Comparison of ENCODE assay signal across 1 cellular context in the genomic region with DNA sequence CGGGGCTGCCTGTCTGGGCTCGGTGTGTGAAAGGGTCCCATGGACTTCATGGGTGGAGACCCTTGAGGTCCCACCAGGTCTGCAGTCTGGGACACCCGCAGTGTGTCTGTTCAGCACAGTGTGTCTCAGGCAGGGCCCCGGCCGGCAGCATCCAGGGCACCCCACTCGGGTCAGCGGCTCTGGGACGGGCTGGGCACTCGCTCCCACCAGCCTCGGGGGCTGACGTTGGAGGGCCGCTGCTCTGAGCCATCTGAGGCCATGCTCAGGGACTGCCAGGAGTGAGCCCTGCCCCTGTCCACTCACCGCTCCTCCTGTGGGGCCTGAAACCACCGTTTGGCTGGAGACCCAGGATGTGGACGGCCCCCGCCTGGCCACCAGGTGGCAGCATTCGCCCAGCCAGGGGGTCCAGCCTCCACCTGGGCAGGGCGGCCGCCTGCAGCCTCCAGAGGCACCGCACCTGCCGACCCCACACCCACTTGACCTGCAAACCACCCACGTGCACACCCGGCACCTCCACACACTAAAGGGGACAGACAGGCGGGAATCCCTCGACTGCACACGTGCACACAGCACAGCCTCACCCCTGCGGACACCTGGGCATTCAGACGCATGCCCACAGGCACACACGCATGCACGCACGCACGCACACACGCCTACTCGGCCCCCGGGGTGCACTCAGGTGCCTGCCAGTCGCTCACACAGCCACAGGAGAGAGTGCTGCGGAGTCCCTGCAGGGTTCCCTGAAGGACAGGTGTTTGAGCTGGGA.
TF ChIP-seq lines count a peak whose summit lies in the region.

No MANE protein-coding gene starts in this region.

TF ChIP-seq in HepG2, 621 proteins besides CTCF, POLR2A, EP300 and RAD21 (continued from another document and continues in another):
- TF ChIP-seq, protein P1, sequence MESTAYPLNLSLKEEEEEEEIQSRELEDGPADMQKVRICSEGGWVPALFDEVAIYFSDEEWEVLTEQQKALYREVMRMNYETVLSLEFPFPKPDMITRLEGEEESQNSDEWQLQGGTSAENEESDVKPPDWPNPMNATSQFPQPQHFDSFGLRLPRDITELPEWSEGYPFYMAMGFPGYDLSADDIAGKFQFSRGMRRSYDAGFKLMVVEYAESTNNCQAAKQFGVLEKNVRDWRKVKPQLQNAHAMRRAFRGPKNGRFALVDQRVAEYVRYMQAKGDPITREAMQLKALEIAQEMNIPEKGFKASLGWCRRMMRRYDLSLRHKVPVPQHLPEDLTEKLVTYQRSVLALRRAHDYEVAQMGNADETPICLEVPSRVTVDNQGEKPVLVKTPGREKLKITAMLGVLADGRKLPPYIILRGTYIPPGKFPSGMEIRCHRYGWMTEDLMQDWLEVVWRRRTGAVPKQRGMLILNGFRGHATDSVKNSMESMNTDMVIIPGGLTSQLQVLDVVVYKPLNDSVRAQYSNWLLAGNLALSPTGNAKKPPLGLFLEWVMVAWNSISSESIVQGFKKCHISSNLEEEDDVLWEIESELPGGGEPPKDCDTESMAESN (CRISPR knock-in tag; conservative IDR thresholded peaks at IDR 0.05) = 0 out of 2 replicates have a peak, but pooled peaks have one; percentile 72
- TF ChIP-seq, protein P2, sequence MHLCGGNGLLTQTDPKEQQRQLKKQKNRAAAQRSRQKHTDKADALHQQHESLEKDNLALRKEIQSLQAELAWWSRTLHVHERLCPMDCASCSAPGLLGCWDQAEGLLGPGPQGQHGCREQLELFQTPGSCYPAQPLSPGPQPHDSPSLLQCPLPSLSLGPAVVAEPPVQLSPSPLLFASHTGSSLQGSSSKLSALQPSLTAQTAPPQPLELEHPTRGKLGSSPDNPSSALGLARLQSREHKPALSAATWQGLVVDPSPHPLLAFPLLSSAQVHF (CRISPR knock-in tag; IDR thresholded peaks at IDR 0.05) = no peak
- TF ChIP-seq TBX2 (CRISPR knock-in tag; IDR thresholded peaks at IDR 0.05; ENCODE audit: borderline replicate concordance) = peak; percentile 70; the same call in 1 of the 2 replicates
- TF ChIP-seq RFX5 (IDR thresholded peaks at IDR 0.05; ENCODE audit: low read depth, low read length) = no peak
- peak in 1 of 2 experiments; percentile 89; a peak in 2 of 4 replicates for TF ChIP-seq KLF16 (CRISPR knock-in tag; IDR thresholded peaks at IDR 0.05)
- no peak for TF ChIP-seq ZNF75D (CRISPR knock-in tag; IDR thresholded peaks at IDR 0.05; ENCODE audit: borderline replicate concordance)
- no peak for TF ChIP-seq CBX2 (IDR thresholded peaks at IDR 0.05; ENCODE audit: low read depth, low read length)
- no peak for TF ChIP-seq CBX2 (CRISPR knock-in tag; IDR thresholded peaks at IDR 0.05; ENCODE audit: low read depth)
- TF ChIP-seq, protein P3, sequence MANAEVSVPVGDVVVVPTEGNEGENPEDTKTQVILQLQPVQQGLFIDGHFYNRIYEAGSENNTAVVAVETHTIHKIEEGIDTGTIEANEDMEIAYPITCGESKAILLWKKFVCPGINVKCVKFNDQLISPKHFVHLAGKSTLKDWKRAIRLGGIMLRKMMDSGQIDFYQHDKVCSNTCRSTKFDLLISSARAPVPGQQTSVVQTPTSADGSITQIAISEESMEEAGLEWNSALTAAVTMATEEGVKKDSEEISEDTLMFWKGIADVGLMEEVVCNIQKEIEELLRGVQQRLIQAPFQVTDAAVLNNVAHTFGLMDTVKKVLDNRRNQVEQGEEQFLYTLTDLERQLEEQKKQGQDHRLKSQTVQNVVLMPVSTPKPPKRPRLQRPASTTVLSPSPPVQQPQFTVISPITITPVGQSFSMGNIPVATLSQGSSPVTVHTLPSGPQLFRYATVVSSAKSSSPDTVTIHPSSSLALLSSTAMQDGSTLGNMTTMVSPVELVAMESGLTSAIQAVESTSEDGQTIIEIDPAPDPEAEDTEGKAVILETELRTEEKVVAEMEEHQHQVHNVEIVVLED (CRISPR knock-in tag; IDR thresholded peaks at IDR 0.05; ENCODE audit: borderline replicate concordance) = peak; percentile 58; the same call in 1 of the 2 replicates
- TF ChIP-seq, protein P4, sequence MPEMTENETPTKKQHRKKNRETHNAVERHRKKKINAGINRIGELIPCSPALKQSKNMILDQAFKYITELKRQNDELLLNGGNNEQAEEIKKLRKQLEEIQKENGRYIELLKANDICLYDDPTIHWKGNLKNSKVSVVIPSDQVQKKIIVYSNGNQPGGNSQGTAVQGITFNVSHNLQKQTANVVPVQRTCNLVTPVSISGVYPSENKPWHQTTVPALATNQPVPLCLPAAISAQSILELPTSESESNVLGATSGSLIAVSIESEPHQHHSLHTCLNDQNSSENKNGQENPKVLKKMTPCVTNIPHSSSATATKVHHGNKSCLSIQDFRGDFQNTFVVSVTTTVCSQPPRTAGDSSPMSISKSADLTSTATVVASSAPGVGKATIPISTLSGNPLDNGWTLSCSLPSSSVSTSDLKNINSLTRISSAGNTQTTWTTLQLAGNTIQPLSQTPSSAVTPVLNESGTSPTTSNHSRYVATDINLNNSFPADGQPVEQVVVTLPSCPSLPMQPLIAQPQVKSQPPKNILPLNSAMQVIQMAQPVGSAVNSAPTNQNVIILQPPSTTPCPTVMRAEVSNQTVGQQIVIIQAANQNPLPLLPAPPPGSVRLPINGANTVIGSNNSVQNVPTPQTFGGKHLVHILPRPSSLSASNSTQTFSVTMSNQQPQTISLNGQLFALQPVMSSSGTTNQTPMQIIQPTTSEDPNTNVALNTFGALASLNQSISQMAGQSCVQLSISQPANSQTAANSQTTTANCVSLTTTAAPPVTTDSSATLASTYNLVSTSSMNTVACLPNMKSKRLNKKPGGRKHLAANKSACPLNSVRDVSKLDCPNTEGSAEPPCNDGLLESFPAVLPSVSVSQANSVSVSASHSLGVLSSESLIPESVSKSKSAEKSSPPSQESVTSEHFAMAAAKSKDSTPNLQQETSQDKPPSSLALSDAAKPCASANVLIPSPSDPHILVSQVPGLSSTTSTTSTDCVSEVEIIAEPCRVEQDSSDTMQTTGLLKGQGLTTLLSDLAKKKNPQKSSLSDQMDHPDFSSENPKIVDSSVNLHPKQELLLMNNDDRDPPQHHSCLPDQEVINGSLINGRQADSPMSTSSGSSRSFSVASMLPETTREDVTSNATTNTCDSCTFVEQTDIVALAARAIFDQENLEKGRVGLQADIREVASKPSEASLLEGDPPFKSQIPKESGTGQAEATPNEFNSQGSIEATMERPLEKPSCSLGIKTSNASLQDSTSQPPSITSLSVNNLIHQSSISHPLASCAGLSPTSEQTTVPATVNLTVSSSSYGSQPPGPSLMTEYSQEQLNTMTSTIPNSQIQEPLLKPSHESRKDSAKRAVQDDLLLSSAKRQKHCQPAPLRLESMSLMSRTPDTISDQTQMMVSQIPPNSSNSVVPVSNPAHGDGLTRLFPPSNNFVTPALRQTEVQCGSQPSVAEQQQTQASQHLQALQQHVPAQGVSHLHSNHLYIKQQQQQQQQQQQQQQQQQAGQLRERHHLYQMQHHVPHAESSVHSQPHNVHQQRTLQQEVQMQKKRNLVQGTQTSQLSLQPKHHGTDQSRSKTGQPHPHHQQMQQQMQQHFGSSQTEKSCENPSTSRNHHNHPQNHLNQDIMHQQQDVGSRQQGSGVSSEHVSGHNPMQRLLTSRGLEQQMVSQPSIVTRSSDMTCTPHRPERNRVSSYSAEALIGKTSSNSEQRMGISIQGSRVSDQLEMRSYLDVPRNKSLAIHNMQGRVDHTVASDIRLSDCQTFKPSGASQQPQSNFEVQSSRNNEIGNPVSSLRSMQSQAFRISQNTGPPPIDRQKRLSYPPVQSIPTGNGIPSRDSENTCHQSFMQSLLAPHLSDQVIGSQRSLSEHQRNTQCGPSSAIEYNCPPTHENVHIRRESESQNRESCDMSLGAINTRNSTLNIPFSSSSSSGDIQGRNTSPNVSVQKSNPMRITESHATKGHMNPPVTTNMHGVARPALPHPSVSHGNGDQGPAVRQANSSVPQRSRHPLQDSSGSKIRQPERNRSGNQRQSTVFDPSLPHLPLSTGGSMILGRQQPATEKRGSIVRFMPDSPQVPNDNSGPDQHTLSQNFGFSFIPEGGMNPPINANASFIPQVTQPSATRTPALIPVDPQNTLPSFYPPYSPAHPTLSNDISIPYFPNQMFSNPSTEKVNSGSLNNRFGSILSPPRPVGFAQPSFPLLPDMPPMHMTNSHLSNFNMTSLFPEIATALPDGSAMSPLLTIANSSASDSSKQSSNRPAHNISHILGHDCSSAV (CRISPR knock-in tag; IDR thresholded peaks at IDR 0.05; ENCODE audit: borderline replicate concordance) = no peak
- TF ChIP-seq GZF1 (CRISPR knock-in tag; IDR thresholded peaks at IDR 0.05) = 0 out of 2 replicates have a peak, but pooled peaks have one; percentile 22
- peak; percentile 90 for TF ChIP-seq KDM4B (CRISPR knock-in tag; IDR thresholded peaks at IDR 0.05)
- TF ChIP-seq, protein P5, sequence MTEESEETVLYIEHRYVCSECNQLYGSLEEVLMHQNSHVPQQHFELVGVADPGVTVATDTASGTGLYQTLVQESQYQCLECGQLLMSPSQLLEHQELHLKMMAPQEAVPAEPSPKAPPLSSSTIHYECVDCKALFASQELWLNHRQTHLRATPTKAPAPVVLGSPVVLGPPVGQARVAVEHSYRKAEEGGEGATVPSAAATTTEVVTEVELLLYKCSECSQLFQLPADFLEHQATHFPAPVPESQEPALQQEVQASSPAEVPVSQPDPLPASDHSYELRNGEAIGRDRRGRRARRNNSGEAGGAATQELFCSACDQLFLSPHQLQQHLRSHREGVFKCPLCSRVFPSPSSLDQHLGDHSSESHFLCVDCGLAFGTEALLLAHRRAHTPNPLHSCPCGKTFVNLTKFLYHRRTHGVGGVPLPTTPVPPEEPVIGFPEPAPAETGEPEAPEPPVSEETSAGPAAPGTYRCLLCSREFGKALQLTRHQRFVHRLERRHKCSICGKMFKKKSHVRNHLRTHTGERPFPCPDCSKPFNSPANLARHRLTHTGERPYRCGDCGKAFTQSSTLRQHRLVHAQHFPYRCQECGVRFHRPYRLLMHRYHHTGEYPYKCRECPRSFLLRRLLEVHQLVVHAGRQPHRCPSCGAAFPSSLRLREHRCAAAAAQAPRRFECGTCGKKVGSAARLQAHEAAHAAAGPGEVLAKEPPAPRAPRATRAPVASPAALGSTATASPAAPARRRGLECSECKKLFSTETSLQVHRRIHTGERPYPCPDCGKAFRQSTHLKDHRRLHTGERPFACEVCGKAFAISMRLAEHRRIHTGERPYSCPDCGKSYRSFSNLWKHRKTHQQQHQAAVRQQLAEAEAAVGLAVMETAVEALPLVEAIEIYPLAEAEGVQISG (CRISPR knock-in tag; IDR thresholded peaks at IDR 0.05) = peak; percentile 57
- peak; percentile 90 for TF ChIP-seq XRCC5 (optimal IDR thresholded peaks at IDR 0.05; ENCODE audit: low read length)
- peak; percentile 55 for TF ChIP-seq TEAD3 (CRISPR knock-in tag; optimal IDR thresholded peaks at IDR 0.05; ENCODE audit: borderline replicate concordance)
- TF ChIP-seq, protein P6, sequence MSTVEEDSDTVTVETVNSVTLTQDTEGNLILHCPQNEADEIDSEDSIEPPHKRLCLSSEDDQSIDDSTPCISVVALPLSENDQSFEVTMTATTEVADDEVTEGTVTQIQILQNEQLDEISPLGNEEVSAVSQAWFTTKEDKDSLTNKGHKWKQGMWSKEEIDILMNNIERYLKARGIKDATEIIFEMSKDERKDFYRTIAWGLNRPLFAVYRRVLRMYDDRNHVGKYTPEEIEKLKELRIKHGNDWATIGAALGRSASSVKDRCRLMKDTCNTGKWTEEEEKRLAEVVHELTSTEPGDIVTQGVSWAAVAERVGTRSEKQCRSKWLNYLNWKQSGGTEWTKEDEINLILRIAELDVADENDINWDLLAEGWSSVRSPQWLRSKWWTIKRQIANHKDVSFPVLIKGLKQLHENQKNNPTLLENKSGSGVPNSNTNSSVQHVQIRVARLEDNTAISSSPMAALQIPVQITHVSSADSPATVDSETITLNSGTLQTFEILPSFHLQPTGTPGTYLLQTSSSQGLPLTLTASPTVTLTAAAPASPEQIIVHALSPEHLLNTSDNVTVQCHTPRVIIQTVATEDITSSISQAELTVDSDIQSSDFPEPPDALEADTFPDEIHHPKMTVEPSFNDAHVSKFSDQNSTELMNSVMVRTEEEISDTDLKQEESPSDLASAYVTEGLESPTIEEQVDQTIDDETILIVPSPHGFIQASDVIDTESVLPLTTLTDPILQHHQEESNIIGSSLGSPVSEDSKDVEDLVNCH (CRISPR knock-in tag; IDR thresholded peaks at IDR 0.05) = no peak
- no peak for TF ChIP-seq TBP (CRISPR knock-in tag; IDR thresholded peaks at IDR 0.05)
- TF ChIP-seq ZNF761 (CRISPR knock-in tag; conservative IDR thresholded peaks at IDR 0.05) = no peak
- TF ChIP-seq, protein P7, sequence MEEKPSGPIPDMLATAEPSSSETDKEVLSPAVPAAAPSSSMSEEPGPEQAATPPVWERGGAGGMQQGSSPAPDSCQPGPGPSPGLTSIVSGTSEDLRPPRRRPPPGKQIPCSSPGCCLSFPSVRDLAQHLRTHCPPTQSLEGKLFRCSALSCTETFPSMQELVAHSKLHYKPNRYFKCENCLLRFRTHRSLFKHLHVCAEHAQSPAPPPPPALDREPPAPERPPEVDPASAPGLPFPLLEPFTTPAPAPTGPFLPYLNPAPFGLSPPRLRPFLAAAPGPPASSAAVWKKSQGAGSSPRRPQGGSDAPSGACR (CRISPR knock-in tag; IDR thresholded peaks at IDR 0.05) = no peak
- 0 out of 2 replicates have a peak, but pooled peaks have one; percentile 70 for TF ChIP-seq BRD4 (CRISPR knock-in tag; IDR thresholded peaks at IDR 0.05)
- TF ChIP-seq, protein P8, sequence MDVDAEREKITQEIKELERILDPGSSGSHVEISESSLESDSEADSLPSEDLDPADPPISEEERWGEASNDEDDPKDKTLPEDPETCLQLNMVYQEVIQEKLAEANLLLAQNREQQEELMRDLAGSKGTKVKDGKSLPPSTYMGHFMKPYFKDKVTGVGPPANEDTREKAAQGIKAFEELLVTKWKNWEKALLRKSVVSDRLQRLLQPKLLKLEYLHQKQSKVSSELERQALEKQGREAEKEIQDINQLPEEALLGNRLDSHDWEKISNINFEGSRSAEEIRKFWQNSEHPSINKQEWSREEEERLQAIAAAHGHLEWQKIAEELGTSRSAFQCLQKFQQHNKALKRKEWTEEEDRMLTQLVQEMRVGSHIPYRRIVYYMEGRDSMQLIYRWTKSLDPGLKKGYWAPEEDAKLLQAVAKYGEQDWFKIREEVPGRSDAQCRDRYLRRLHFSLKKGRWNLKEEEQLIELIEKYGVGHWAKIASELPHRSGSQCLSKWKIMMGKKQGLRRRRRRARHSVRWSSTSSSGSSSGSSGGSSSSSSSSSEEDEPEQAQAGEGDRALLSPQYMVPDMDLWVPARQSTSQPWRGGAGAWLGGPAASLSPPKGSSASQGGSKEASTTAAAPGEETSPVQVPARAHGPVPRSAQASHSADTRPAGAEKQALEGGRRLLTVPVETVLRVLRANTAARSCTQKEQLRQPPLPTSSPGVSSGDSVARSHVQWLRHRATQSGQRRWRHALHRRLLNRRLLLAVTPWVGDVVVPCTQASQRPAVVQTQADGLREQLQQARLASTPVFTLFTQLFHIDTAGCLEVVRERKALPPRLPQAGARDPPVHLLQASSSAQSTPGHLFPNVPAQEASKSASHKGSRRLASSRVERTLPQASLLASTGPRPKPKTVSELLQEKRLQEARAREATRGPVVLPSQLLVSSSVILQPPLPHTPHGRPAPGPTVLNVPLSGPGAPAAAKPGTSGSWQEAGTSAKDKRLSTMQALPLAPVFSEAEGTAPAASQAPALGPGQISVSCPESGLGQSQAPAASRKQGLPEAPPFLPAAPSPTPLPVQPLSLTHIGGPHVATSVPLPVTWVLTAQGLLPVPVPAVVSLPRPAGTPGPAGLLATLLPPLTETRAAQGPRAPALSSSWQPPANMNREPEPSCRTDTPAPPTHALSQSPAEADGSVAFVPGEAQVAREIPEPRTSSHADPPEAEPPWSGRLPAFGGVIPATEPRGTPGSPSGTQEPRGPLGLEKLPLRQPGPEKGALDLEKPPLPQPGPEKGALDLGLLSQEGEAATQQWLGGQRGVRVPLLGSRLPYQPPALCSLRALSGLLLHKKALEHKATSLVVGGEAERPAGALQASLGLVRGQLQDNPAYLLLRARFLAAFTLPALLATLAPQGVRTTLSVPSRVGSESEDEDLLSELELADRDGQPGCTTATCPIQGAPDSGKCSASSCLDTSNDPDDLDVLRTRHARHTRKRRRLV (CRISPR knock-in tag; IDR thresholded peaks at IDR 0.05) = no peak
- no peak for TF ChIP-seq NFYB (CRISPR knock-in tag; IDR thresholded peaks at IDR 0.05)
